Comparison of ENCODE assay signal across 1 cellular context in the genomic region with DNA sequence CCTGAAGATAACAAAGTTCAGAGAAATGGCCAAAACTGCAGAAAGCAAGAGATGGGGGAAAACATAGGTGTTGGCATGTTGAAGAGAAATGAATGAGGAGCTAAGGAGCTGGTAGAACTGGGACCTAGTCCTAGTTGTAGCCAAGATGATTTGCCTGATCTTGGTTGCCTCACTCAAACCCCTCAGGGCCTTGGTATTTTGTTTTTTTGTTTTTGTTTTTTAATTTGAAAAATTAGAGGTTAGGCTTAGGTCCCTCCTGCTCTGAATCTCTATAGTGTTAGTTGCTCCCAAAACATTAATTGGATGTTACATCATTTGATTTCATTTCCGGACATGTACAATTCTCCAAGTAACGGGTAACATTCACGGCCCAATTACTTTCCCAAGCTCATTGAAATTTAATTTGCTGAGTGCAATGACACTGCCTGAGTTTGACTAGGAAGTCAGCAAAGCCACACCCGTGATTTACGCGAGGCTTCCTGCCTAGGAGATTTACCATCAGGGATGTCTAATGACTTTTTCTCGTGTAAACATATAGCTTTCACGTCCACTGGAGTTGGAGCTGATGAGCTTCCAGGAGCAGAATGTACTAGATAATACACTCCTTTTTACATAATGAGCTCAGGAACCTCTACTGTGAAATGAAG.
TF ChIP-seq lines count a peak whose summit lies in the region.

No MANE protein-coding gene starts in this region.

TF ChIP-seq in HEK293, 187 proteins besides CTCF, POLR2A, EP300 and RAD21 (continued from another document):
- TF ChIP-seq SCRT1 (tag by site-specific recombination; IDR thresholded peaks at IDR 0.05; ENCODE audit: borderline replicate concordance) (no peak), ZNF664 (tag by site-specific recombination; IDR thresholded peaks at IDR 0.05) (no peak)
